In the genomic region with DNA sequence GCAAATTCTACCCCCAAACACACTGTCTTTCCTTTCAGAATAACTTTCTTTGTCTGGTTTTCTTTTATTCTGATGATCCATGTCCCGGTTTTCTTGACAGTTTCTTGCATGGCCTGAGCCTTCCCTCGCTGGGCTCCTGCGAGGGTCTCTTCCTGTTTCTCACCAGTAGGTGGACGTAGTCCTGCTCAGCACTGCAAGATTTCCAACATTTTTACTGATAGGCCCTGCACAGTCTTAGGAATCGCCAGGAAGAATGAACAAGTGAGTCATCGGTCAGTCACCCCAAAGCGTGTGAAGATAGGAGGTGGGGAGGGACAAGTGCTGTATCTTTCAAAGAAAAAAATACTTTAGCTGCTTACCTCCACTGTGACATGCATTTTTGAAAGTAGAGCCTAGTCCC, we compare ENCODE assay signal across 11 cellular contexts. TPM values are rescaled to one million over a fixed set of nuclear protein-coding genes. Genes with fewer than 3 reads are reported as not detected.
DNase-seq lines count a peak whose midpoint lies in the region; ATAC-seq and TF ChIP-seq lines count a peak whose summit lies in the region.
"Had no signal": no experiment of that assay in that cellular context is flagged by ENCODE, and none has a peak within 500 bp of the region (broad histone marks: within the 10 kb centered on the region; RNA-seq: fewer than 3 reads in every experiment).

No MANE protein-coding gene starts in this region.

- TF ChIP-seq CTCF in HFFc6 (IDR thresholded peaks at IDR 0.05) (peak; percentile 83), kidney epithelial cell (IDR thresholded peaks at IDR 0.05; ENCODE audit: insufficient read depth, low read length, poor library complexity, severe bottlenecking) (peak; percentile 67), colonic mucosa (IDR thresholded peaks at IDR 0.05) (no peak)

- H3K4me3 ChIP-seq in kidney epithelial cell (ENCODE audit: low read depth, low read length) (no peak overlapping the region), colonic mucosa (no peak overlapping the region)

- intact Hi-C loops in left colon (cut with DNase I, micrococcal nuclease), result no loop called here
- intact Hi-C loops in colonic mucosa (cut with DNase I), result no loop called here

- peak; percentile 93 for DNase-seq in AG08395 (ENCODE audit: low spot score)
- DNase-seq in HFFc6, result peak; percentile 91
- DNase-seq in amniotic epithelial cell (ENCODE audit: low read depth), result peak; percentile 14
- peak; percentile 87 for DNase-seq in kidney epithelial cell (ENCODE audit: low read depth)
- DNase-seq in left colon, result no peak
- DNase-seq in colonic mucosa, result no peak
- no peak for DNase-seq in SW 1271 (lab: John Stamatoyannopoulos, UW)
- DNase-seq: cortex of kidney had no signal

- no peaks in the 10 kb centered on the region for H3K36me3 ChIP-seq in kidney epithelial cell (ENCODE audit: control insufficient read depth, insufficient read depth, low read length)
- H3K36me3 ChIP-seq in colonic mucosa, result no peaks in the 10 kb centered on the region

- H3K9me3 ChIP-seq in colonic mucosa, result no peaks in the 10 kb centered on the region

- peaks cover 22% of the 10 kb centered on the region for H3K27me3 Mint-ChIP-seq in HFFc6 (ENCODE audit: insufficient read depth)

- peaks cover 25% of the 10 kb centered on the region for H3K4me1 Mint-ChIP-seq in HFFc6 (ENCODE audit: low read depth)

- H3K27ac ChIP-seq in colonic mucosa, result no peak overlapping the region
- H3K27ac ChIP-seq: KMS-11 had no signal

- no peaks in the 10 kb centered on the region for H3K27me3 ChIP-seq in kidney epithelial cell (ENCODE audit: control insufficient read depth, insufficient read depth, low read length)
- no peaks in the 10 kb centered on the region for H3K27me3 ChIP-seq in colonic mucosa

- no peak overlapping the region for H3K27ac Mint-ChIP-seq in HFFc6

- H3K4me3 Mint-ChIP-seq in HFFc6, result no peak overlapping the region

- ATAC-seq in left colon, result no peak
- no peak for ATAC-seq in HG03159 (IDR thresholded peaks at IDR 0.05; ENCODE audit: unreplicated experiment)
- ATAC-seq: Right ventricle myocardium inferior had no signal

- H3K36me3 Mint-ChIP-seq in HFFc6 (ENCODE audit: low read depth), result no peaks in the 10 kb centered on the region

- H3K4me1 ChIP-seq in colonic mucosa, result no peaks in the 10 kb centered on the region

- H3K9me3 Mint-ChIP-seq in HFFc6, result no peaks in the 10 kb centered on the region

- H3K9ac ChIP-seq in colonic mucosa (ENCODE audit: low read depth in 2 of 2, low read length in 2 of 2), result no peak overlapping the region
- H3K9ac ChIP-seq: KMS-11 had no signal

RNA-seq across cellular contexts. Expression of a gene that starts 16.9 kb away (rescaled TPM):
- total RNA-seq in HFFc6 (2021; fragmentation: NEBNext Ultra II Directional; extraction: Animal tissue kit (Norgen Biotek cat#: 25700)), result 10 to 100 TPM; 22.2 to 38.2 (median 33.2) TPM
- total RNA-seq in kidney epithelial cell (1.3 and 1.4 TPM in 2 replicates), left colon (1 to 10 TPM; 1.2 to 1.3 TPM), colonic mucosa (under 1 TPM; 0.61 to 0.64 TPM)

Comparison
In these comparisons a context has a peak if more than half of its experiments do, and no peak if none do; other contexts are left out.
1. DNase-seq: peak in AG08395 (single experiment), HFFc6 (single experiment), amniotic epithelial cell (single experiment) and kidney epithelial cell (single experiment); none in left colon (0 of 2), colonic mucosa (single experiment) and SW 1271 (0 of 2).